Comparison of ENCODE assay signal across 28 cellular contexts in genomic region chr20:60762386-60762785, GRCh38.
"Had no signal": no experiment of that assay in that cellular context is flagged by ENCODE, and none has a peak within 500 bp of the region (broad histone marks: within the 10 kb centered on the region; RNA-seq: fewer than 3 reads in every experiment).

No MANE protein-coding gene starts in this region.

- DNase-seq: stimulated activated CD4-positive, alpha-beta T cell treated with anti-CD3 and anti-CD28 coated beads, Interleukin-2, amount 100 ng/mL, for 48 hours; stimulated activated CD4-positive, alpha-beta T cell treated with anti-CD3 and anti-CD28 coated beads, Interleukin-4, amount 100 ng/mL, for 1 hour; stimulated activated CD4-positive, alpha-beta T cell treated with anti-CD3 and anti-CD28 coated beads, Interleukin-4, amount 100 ng/mL, for 24 hours; stimulated activated CD4-positive, alpha-beta T cell treated with anti-CD3 and anti-CD28 coated beads, Interleukin-4, amount 100 ng/mL, for 4 hours; stimulated activated CD8-positive, alpha-beta memory T cell treated with anti-CD3 and anti-CD28 coated beads, Interleukin-4, amount 100 ng/mL, for 48 hours; stimulated activated naive B cell treated with anti-CD40 and anti-IgM and Interleukin-4, amounts not matched to agents 10 μg/mL and 1 μg/mL and 100 μg/mL, for 72 hours; stimulated activated naive CD4-positive, alpha-beta T cell; stimulated activated naive CD4-positive, alpha-beta T cell treated with Interleukin-2 at 50 U/mL for 16 hours; stimulated activated naive CD8-positive, alpha-beta T cell treated with anti-CD3 and anti-CD28 coated beads, Interleukin-15, amount 100 ng/mL, for 72 hours; stimulated activated naive CD8-positive, alpha-beta T cell treated with anti-CD3 and anti-CD28 coated beads, Interleukin-15, Interleukin-2, amounts not matched to agents 100 U/mL and 50 U/mL, for 24 hours; stomach; substantia nigra; testis; thyroid gland; tibial artery; transverse colon; trophoblast cell; upper lobe of left lung; upper lobe of right lung; uterus had no signal

- H3K36me3 ChIP-seq: stomach, suprapubic skin, thoracic aorta, thyroid gland, tibial artery, tibial nerve, transverse colon, upper lobe of left lung, upper lobe of right lung, uterus, vagina had no signal

- H3K36me3 Mint-ChIP-seq: stimulated activated effector memory CD8-positive, alpha-beta T cell treated with anti-CD3 and anti-CD28 coated beads, Interleukin-12 subunit alpha, Interleukin-12 subunit beta, amount 100 ng/mL, for 72 hours; stimulated activated memory B cell treated with anti-CD40 and anti-IgM and Interleukin-4, amounts not matched to agents 10 μg/mL and 1 μg/mL and 100 μg/mL, for 72 hours; stimulated activated naive B cell treated with anti-CD40 and anti-IgM and Interleukin-4, amounts not matched to agents 10 μg/mL and 1 μg/mL and 100 μg/mL, for 72 hours; type B pancreatic cell had no signal

- H3K27ac Mint-ChIP-seq: stimulated activated effector memory CD8-positive, alpha-beta T cell treated with anti-CD3 and anti-CD28 coated beads, Interleukin-12 subunit alpha, Interleukin-12 subunit beta, amount 100 ng/mL, for 72 hours; stimulated activated memory B cell treated with anti-CD40 and anti-IgM and Interleukin-4, amounts not matched to agents 10 μg/mL and 1 μg/mL and 100 μg/mL, for 72 hours; stimulated activated naive B cell treated with anti-CD40 and anti-IgM and Interleukin-4, amounts not matched to agents 10 μg/mL and 1 μg/mL and 100 μg/mL, for 72 hours; stimulated activated naive CD8-positive, alpha-beta T cell treated with anti-CD3 and anti-CD28 coated beads, Interleukin-15, amount 100 ng/mL, for 72 hours; stimulated activated naive CD8-positive, alpha-beta T cell treated with anti-CD3 and anti-CD28 coated beads, Interleukin-15, Interleukin-2, amounts not matched to agents 100 ng/mL and 50 ng/mL, for 24 hours; type B pancreatic cell had no signal

- H3K27me3 Mint-ChIP-seq: stimulated activated memory B cell treated with anti-CD40 and anti-IgM and Interleukin-4, amounts not matched to agents 10 μg/mL and 1 μg/mL and 100 μg/mL, for 72 hours; stimulated activated naive B cell treated with anti-CD40 and anti-IgM and Interleukin-4, amounts not matched to agents 10 μg/mL and 1 μg/mL and 100 μg/mL, for 72 hours; stimulated activated naive CD8-positive, alpha-beta T cell treated with anti-CD3 and anti-CD28 coated beads, Interleukin-15, amount 100 ng/mL, for 72 hours had no signal

- H3K9me3 Mint-ChIP-seq: stimulated activated effector memory CD8-positive, alpha-beta T cell treated with anti-CD3 and anti-CD28 coated beads, Interleukin-12 subunit alpha, Interleukin-12 subunit beta, amount 100 ng/mL, for 72 hours; stimulated activated memory B cell treated with anti-CD40 and anti-IgM and Interleukin-4, amounts not matched to agents 10 μg/mL and 1 μg/mL and 100 μg/mL, for 72 hours; stimulated activated naive B cell treated with anti-CD40 and anti-IgM and Interleukin-4, amounts not matched to agents 10 μg/mL and 1 μg/mL and 100 μg/mL, for 72 hours; stimulated activated naive CD8-positive, alpha-beta T cell treated with anti-CD3 and anti-CD28 coated beads, Interleukin-15, amount 100 ng/mL, for 72 hours; stimulated activated naive CD8-positive, alpha-beta T cell treated with anti-CD3 and anti-CD28 coated beads, Interleukin-15, Interleukin-2, amounts not matched to agents 100 ng/mL and 50 ng/mL, for 24 hours; type B pancreatic cell had no signal

- H3K27me3 ChIP-seq: testis, thyroid gland, tibial artery, tibial nerve, transverse colon, upper lobe of left lung, upper lobe of right lung, uterus, vagina had no signal

- H3K4me1 ChIP-seq: stomach, suprapubic skin, testis, tibial artery, tibial nerve, transverse colon, upper lobe of left lung, upper lobe of right lung, uterus, vagina had no signal

- H3K4me1 Mint-ChIP-seq: stimulated activated effector memory CD8-positive, alpha-beta T cell treated with anti-CD3 and anti-CD28 coated beads, Interleukin-12 subunit alpha, Interleukin-12 subunit beta, amount 100 ng/mL, for 72 hours; stimulated activated memory B cell treated with anti-CD40 and anti-IgM and Interleukin-4, amounts not matched to agents 10 μg/mL and 1 μg/mL and 100 μg/mL, for 72 hours; stimulated activated naive B cell treated with anti-CD40 and anti-IgM and Interleukin-4, amounts not matched to agents 10 μg/mL and 1 μg/mL and 100 μg/mL, for 72 hours; stimulated activated naive CD8-positive, alpha-beta T cell treated with anti-CD3 and anti-CD28 coated beads, Interleukin-15, amount 100 ng/mL, for 72 hours had no signal

- ATAC-seq: stimulated activated effector memory CD8-positive, alpha-beta T cell treated with anti-CD3 and anti-CD28 coated beads, Interleukin-12 subunit alpha, Interleukin-12 subunit beta, amount 100 ng/mL, for 72 hours; stimulated activated memory B cell treated with anti-CD40 and anti-IgM and Interleukin-4, amounts not matched to agents 10 μg/mL and 1 μg/mL and 100 μg/mL, for 72 hours; stimulated activated naive B cell treated with anti-CD40 and anti-IgM and Interleukin-4, amounts not matched to agents 10 μg/mL and 1 μg/mL and 100 μg/mL, for 72 hours; stimulated activated naive CD8-positive, alpha-beta T cell treated with anti-CD3 and anti-CD28 coated beads, Interleukin-15, amount 100 ng/mL, for 72 hours; stimulated activated naive CD8-positive, alpha-beta T cell treated with anti-CD3 and anti-CD28 coated beads, Interleukin-15, Interleukin-2, amounts not matched to agents 100 U/mL and 50 U/mL, for 24 hours; upper lobe of right lung had no signal

- H3K4me3 ChIP-seq: stomach, suprapubic skin, testis, thoracic aorta, thyroid gland, tibial artery, tibial nerve, transverse colon, upper lobe of left lung, upper lobe of right lung, uterus, vagina had no signal

- H3K4me3 Mint-ChIP-seq: stimulated activated effector memory CD8-positive, alpha-beta T cell treated with anti-CD3 and anti-CD28 coated beads, Interleukin-12 subunit alpha, Interleukin-12 subunit beta, amount 100 ng/mL, for 72 hours; stimulated activated memory B cell treated with anti-CD40 and anti-IgM and Interleukin-4, amounts not matched to agents 10 μg/mL and 1 μg/mL and 100 μg/mL, for 72 hours; stimulated activated naive B cell treated with anti-CD40 and anti-IgM and Interleukin-4, amounts not matched to agents 10 μg/mL and 1 μg/mL and 100 μg/mL, for 72 hours; stimulated activated naive CD8-positive, alpha-beta T cell treated with anti-CD3 and anti-CD28 coated beads, Interleukin-15, amount 100 ng/mL, for 72 hours; stimulated activated naive CD8-positive, alpha-beta T cell treated with anti-CD3 and anti-CD28 coated beads, Interleukin-15, Interleukin-2, amounts not matched to agents 100 ng/mL and 50 ng/mL, for 24 hours; type B pancreatic cell had no signal

- H3K27ac ChIP-seq: stomach, suprapubic skin, testis, thoracic aorta, thyroid gland, tibial artery, tibial nerve, transverse colon, upper lobe of left lung, upper lobe of right lung, uterus, vagina had no signal

- H3K9me3 ChIP-seq: stomach, suprapubic skin, testis, thoracic aorta, thyroid gland, tibial artery, tibial nerve, transverse colon, upper lobe of left lung, upper lobe of right lung, uterus, vagina had no signal
